In genomic region chr6:31450736-31451135, GRCh38 we compare ENCODE assay signal across 33 cellular contexts.
"Had no signal": no experiment of that assay in that cellular context is flagged by ENCODE, and none has a peak within 500 bp of the region (broad histone marks: within the 10 kb centered on the region; RNA-seq: fewer than 3 reads in every experiment).

No MANE protein-coding gene starts in this region.

- ATAC-seq: activated CD4-positive, CD25-positive, alpha-beta regulatory T cell treated with anti-CD3 and anti-CD28 coated beads, Interleukin-2, amount 50 U/mL, for 24 hours; activated CD8-positive, alpha-beta T cell treated with anti-CD3 and anti-CD28 coated beads for 36 hours; activated naive CD8-positive, alpha-beta T cell treated with anti-CD3 and anti-CD28 coated beads, Interleukin-2, amount 50 U/mL, for 24 hours; activated T-cell treated with anti-CD3 and anti-CD28 coated beads, Interleukin-2, amount 50 U/mL, for 4 hours; activated T-helper 17 cell treated with anti-CD3 and anti-CD28 coated beads, Interleukin-2, amount 50 U/mL, for 72 hours; body of pancreas; effector memory CD8-positive, alpha-beta T cell; foreskin keratinocyte; gastrocnemius medialis; heart left ventricle had no signal

- H3K36me3 ChIP-seq: adrenal gland, esophagus muscularis mucosa, gastrocnemius medialis, heart left ventricle, WERI-Rb-1 had no signal

- H3K9me3 Mint-ChIP-seq: effector memory CD8-positive, alpha-beta T cell had no signal

- H3K4me3 Mint-ChIP-seq: activated B cell treated with CpG ODN at 0.5 μM for 24 hours; activated CD8-positive, alpha-beta T cell treated with anti-CD3 and anti-CD28 coated beads for 36 hours; activated naive CD4-positive, alpha-beta T cell treated with anti-CD3 and anti-CD28 coated beads for 36 hours; activated naive CD4-positive, alpha-beta T cell treated with anti-CD3 and anti-CD28 coated beads, Interleukin-2, amount 50 U/mL, for 24 hours; activated naive CD8-positive, alpha-beta T cell treated with anti-CD3 and anti-CD28 coated beads for 36 hours; activated naive CD8-positive, alpha-beta T cell treated with anti-CD3 and anti-CD28 coated beads, Interleukin-2, amount 50 U/mL, for 24 hours; activated T-cell treated with anti-CD3 and anti-CD28 coated beads, Interleukin-2, amount 50 U/mL, for 4 hours; activated T-helper 17 cell treated with anti-CD3 and anti-CD28 coated beads, Interleukin-2, amount 50 U/mL, for 72 hours; effector memory CD8-positive, alpha-beta T cell had no signal

- H3K27me3 ChIP-seq: adrenal gland, body of pancreas, esophagus muscularis mucosa, heart left ventricle had no signal

- H3K27ac ChIP-seq: adrenal gland, body of pancreas, esophagus muscularis mucosa, foreskin keratinocyte, gastrocnemius medialis, heart left ventricle, WERI-Rb-1 had no signal

- FAIRE-seq: colon had no signal

- H3K4me1 Mint-ChIP-seq: activated B cell treated with CpG ODN at 0.5 μM for 24 hours; activated naive CD4-positive, alpha-beta T cell treated with anti-CD3 and anti-CD28 coated beads, Interleukin-2, amount 50 U/mL, for 24 hours; activated naive CD8-positive, alpha-beta T cell treated with anti-CD3 and anti-CD28 coated beads for 36 hours; activated naive CD8-positive, alpha-beta T cell treated with anti-CD3 and anti-CD28 coated beads, Interleukin-2, amount 50 U/mL, for 24 hours; activated T-helper 17 cell treated with anti-CD3 and anti-CD28 coated beads, Interleukin-2, amount 50 U/mL, for 72 hours had no signal

- H3K4me3 ChIP-seq: adrenal gland, body of pancreas, esophagus muscularis mucosa, gastrocnemius medialis, heart left ventricle had no signal

- DNase-seq: activated B cell treated with CpG ODN at 0.5 μM for 24 hours; activated CD4-positive, alpha-beta T cell treated with anti-CD3 and anti-CD28 coated beads for 48 hours; activated CD4-positive, alpha-beta T cell treated with anti-CD3 and anti-CD28 coated beads, Interleukin-2, amount 50 U/mL, for 1 hour; activated CD4-positive, alpha-beta T cell treated with anti-CD3 and anti-CD28 coated beads, Interleukin-2, amount 50 U/mL, for 48 hours; activated CD8-positive, alpha-beta memory T cell treated with anti-CD3 and anti-CD28 coated beads for 24 hours; activated CD8-positive, alpha-beta T cell treated with anti-CD3 and anti-CD28 coated beads for 36 hours; activated effector memory CD4-positive, alpha-beta T cell treated with Interleukin-2 at 50 U/mL for 16 hours; activated gamma-delta T cell treated with Interleukin-2 at 50 U/mL for 16 hours; activated naive CD4-positive, alpha-beta T cell treated with anti-CD3 and anti-CD28 coated beads for 36 hours; activated naive CD8-positive, alpha-beta T cell treated with anti-CD3 and anti-CD28 coated beads for 36 hours; activated naive CD8-positive, alpha-beta T cell treated with anti-CD3 and anti-CD28 coated beads, Interleukin-2, amount 50 U/mL, for 24 hours; activated T-cell treated with anti-CD3 and anti-CD28 coated beads, Interleukin-2, amount 50 U/mL, for 4 hours; adrenal gland; amygdala; aorta; body of pancreas; caudate nucleus; cortex of kidney; dermis blood vessel endothelial cell; effector CD4-positive, alpha-beta T cell; effector memory CD8-positive, alpha-beta T cell; erythroblast; foreskin keratinocyte; gastrocnemius medialis; glutamatergic neuron; heart left ventricle; T-helper 2 cell; WERI-Rb-1 had no signal

- H3K27ac Mint-ChIP-seq: activated B cell treated with CpG ODN at 0.5 μM for 24 hours; activated CD8-positive, alpha-beta T cell treated with anti-CD3 and anti-CD28 coated beads for 36 hours; activated naive CD4-positive, alpha-beta T cell treated with anti-CD3 and anti-CD28 coated beads for 36 hours; activated naive CD4-positive, alpha-beta T cell treated with anti-CD3 and anti-CD28 coated beads, Interleukin-2, amount 50 U/mL, for 24 hours; activated naive CD8-positive, alpha-beta T cell treated with anti-CD3 and anti-CD28 coated beads for 36 hours; activated naive CD8-positive, alpha-beta T cell treated with anti-CD3 and anti-CD28 coated beads, Interleukin-2, amount 50 U/mL, for 24 hours; activated T-helper 17 cell treated with anti-CD3 and anti-CD28 coated beads, Interleukin-2, amount 50 U/mL, for 72 hours; effector memory CD8-positive, alpha-beta T cell had no signal

- H3K4me1 ChIP-seq: adrenal gland, body of pancreas, esophagus muscularis mucosa, foreskin keratinocyte, gastrocnemius medialis, heart left ventricle had no signal

- H3K9me3 ChIP-seq: adrenal gland, body of pancreas, gastrocnemius medialis had no signal
